In genomic region chrX:24395775-24396174, GRCh38 we compare ENCODE assay signal across 8 cellular contexts. TPM values are rescaled to one million over a fixed set of nuclear protein-coding genes. Genes with fewer than 3 reads are reported as not detected.
DNase-seq lines count a peak whose midpoint lies in the region; ATAC-seq, FAIRE-seq and TF ChIP-seq lines count a peak whose summit lies in the region.

No MANE protein-coding gene starts in this region.

- H4K20me1 ChIP-seq in neural progenitor cell (ENCODE audit: low read depth), result no peaks in the 10 kb centered on the region

- no peaks in the 10 kb centered on the region for H3K9me3 Mint-ChIP-seq in neural progenitor cell

- H3F3A ChIP-seq in neural progenitor cell (ENCODE audit: low read depth), result no peaks in the 10 kb centered on the region

- no peak for TF ChIP-seq POLR2A in GM12892 (IDR thresholded peaks at IDR 0.05; ENCODE audit: low read depth, low read length)

- no peak overlapping the region for H3K27ac Mint-ChIP-seq in neural progenitor cell

- no peaks in the 10 kb centered on the region for H3K4me1 ChIP-seq in neural progenitor cell

- no peaks in the 10 kb centered on the region for H3K79me2 ChIP-seq in neural progenitor cell (ENCODE audit: low read depth)

- no peak overlapping the region for H2AFZ ChIP-seq in neural progenitor cell (replicated peaks)

- ATAC-seq in HG03520 (IDR thresholded peaks at IDR 0.05; ENCODE audit: unreplicated experiment), result peak; percentile 85

- no peaks in the 10 kb centered on the region for H3K36me3 ChIP-seq in neural progenitor cell

- no peaks in the 10 kb centered on the region for H3K9me3 ChIP-seq in neural progenitor cell (ENCODE audit: low read depth)

- peak; percentile 87 for TF ChIP-seq CTCF in neural progenitor cell (IDR thresholded peaks at IDR 0.05)

- no peak overlapping the region for H3K4me2 ChIP-seq in neural progenitor cell

- no peaks in the 10 kb centered on the region for H3K36me3 Mint-ChIP-seq in neural progenitor cell

- no peaks in the 10 kb centered on the region for H3K27me3 ChIP-seq in neural progenitor cell

- H3K4me3 Mint-ChIP-seq in neural progenitor cell, result no peak overlapping the region

- no peak overlapping the region for H3K27ac ChIP-seq in neural progenitor cell

- peaks cover 17% of the 10 kb centered on the region for H3K27me3 Mint-ChIP-seq in neural progenitor cell (ENCODE audit: insufficient read depth, low read depth)

- FAIRE-seq in GM12892 (lab: Jason Lieb, UNC), result peak; percentile 95

- H3K4me1 Mint-ChIP-seq in neural progenitor cell, result no peaks in the 10 kb centered on the region

- peak; percentile 77 for DNase-seq in AG08396 (ENCODE audit: low spot score)
- peak; percentile 25 for DNase-seq in GM12892 (ENCODE audit: insufficient read length)
- peak; percentile 44 for DNase-seq in NCI-H774 (lab: John Stamatoyannopoulos, UW)
- DNase-seq in activated T-cell treated with anti-CD3 and anti-CD28 coated beads for 4 hours, result peak; percentile 35
- peak; percentile 87 for DNase-seq in fibroblast of peridontal ligament (ENCODE audit: extremely low read depth)
- peak; percentile 78 for DNase-seq in neural progenitor cell (ENCODE audit: low spot score)
- DNase-seq in NK-92 treated with Interleukin-12 subunit alpha and Interleukin-12 subunit beta, amount 100 ng/mL, for 24 hours (lab: John Stamatoyannopoulos, UW), result no peak

- H3K9ac ChIP-seq in neural progenitor cell, result no peak overlapping the region

- H3K4me3 ChIP-seq in neural progenitor cell, result no peak overlapping the region

RNA-seq across cellular contexts. Expression of gene SUPT20HL1, which starts 35.3 kb away (rescaled TPM):
- not detected for polyA plus RNA-seq in GM12892 (2012; ENCODE audit: missing spikeins)
- not detected in 2 replicates for total RNA-seq in neural progenitor cell (ENCODE audit: low replicate concordance)
